In the genomic region with DNA sequence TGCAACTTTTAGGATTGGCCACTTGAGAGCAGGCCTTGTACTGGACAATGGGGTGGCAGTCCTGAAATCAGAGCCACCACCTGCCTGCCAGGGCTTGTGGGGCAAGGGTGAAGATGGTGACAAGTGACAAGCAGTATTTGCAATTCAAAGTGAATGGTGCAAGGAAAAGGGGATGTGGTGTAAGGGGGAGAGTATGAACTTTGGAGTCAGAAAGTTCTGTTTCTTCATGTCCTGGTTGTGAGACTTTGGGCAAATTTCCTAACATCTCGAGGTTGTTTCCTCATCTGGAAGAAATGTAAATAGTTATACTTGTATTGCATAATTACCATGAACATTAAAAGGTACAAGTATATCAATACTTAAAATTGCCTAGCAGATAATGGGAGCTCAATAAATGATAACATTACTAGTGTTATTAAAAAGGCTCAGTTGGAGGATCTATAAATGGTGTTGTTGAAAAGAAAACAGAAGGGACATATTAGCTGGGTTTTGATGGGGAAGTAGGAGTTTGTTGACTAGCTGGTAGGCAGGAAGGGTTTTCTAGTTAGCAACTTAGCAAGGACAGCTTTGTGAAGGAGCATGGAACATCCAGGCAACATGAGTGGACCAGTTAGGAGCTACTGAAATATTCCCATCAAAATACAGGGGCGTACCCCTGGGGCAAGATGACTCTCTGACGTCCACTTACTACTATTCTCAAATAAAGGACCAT, we compare ENCODE assay signal across 1 cellular context.
A peak's percentile ranks its signal among the peaks of the same experiment; 100 is the strongest.
TF ChIP-seq lines count a peak whose summit lies in the region.

No MANE protein-coding gene starts in this region.

TF ChIP-seq in liver, 16 proteins besides CTCF, POLR2A, EP300 and RAD21 (continued from another document):
- TF ChIP-seq YY1 (IDR thresholded peaks at IDR 0.05) (peak; percentile 64), RXRA (IDR thresholded peaks at IDR 0.05) (peak; percentile 98), SP1 (IDR thresholded peaks at IDR 0.05) (peak; percentile 99), TAF1 (conservative IDR thresholded peaks at IDR 0.05) (no peak), GABPA (IDR thresholded peaks at IDR 0.05 in 1 of 2, conservative IDR thresholded peaks at IDR 0.05 in 1 of 2) (peak in 1 of 2 donors; percentile 66), HNF4G (IDR thresholded peaks at IDR 0.05) (peak; percentile 93), EGR1 (IDR thresholded peaks at IDR 0.05; ENCODE audit: low read depth in 2 of 2) (peak; percentile 39 to 68), NR2F2 (IDR thresholded peaks at IDR 0.05) (peak; percentile 40), ATF3 (IDR thresholded peaks at IDR 0.05) (peak; percentile 92), JUND (IDR thresholded peaks at IDR 0.05) (peak; percentile 92 to 93)
- TF ChIP-seq, protein P1, sequence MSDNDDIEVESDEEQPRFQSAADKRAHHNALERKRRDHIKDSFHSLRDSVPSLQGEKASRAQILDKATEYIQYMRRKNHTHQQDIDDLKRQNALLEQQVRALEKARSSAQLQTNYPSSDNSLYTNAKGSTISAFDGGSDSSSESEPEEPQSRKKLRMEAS (IDR thresholded peaks at IDR 0.05), result peak; percentile 86
- TF ChIP-seq, protein P2, sequence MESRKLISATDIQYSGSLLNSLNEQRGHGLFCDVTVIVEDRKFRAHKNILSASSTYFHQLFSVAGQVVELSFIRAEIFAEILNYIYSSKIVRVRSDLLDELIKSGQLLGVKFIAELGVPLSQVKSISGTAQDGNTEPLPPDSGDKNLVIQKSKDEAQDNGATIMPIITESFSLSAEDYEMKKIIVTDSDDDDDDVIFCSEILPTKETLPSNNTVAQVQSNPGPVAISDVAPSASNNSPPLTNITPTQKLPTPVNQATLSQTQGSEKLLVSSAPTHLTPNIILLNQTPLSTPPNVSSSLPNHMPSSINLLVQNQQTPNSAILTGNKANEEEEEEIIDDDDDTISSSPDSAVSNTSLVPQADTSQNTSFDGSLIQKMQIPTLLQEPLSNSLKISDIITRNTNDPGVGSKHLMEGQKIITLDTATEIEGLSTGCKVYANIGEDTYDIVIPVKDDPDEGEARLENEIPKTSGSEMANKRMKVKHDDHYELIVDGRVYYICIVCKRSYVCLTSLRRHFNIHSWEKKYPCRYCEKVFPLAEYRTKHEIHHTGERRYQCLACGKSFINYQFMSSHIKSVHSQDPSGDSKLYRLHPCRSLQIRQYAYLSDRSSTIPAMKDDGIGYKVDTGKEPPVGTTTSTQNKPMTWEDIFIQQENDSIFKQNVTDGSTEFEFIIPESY (IDR thresholded peaks at IDR 0.05), result peak; percentile 88
TF ChIP-seq in liver: peak in this region for 15.
